In genomic region chr10:79070611-79071534, GRCh38 we compare ENCODE assay signal across 8 cellular contexts. TPM values are rescaled to one million over a fixed set of nuclear protein-coding genes. Genes with fewer than 3 reads are reported as not detected.
DNase-seq lines count a peak whose midpoint lies in the region; ATAC-seq and TF ChIP-seq lines count a peak whose summit lies in the region.

No MANE protein-coding gene starts in this region.

- H3K4me3 Mint-ChIP-seq in CD4-positive, CD25-positive, alpha-beta regulatory T cell, result peak overlapping the region; percentile 80 to 90 (median 84)
- peak overlapping the region; percentile 89 for H3K4me3 Mint-ChIP-seq in central memory CD8-positive, alpha-beta T cell

- H3K9me3 ChIP-seq in CD4-positive, CD25-positive, alpha-beta regulatory T cell (ENCODE audit: control insufficient read depth in 2 of 2, low read length in 2 of 2), result no peaks in the 10 kb centered on the region
- H3K9me3 ChIP-seq in SJCRH30 (replicated peaks), result no peaks in the 10 kb centered on the region
- H3K9me3 ChIP-seq in gastrocnemius medialis, result no peaks in the 10 kb centered on the region

- H3K9me3 Mint-ChIP-seq in CD4-positive, CD25-positive, alpha-beta regulatory T cell, result peaks cover 0 to 2% (median 0%) of the 10 kb centered on the region in 7 donors
- no peaks in the 10 kb centered on the region for H3K9me3 Mint-ChIP-seq in central memory CD8-positive, alpha-beta T cell

- no peaks in the 10 kb centered on the region for H3K27me3 ChIP-seq in CD4-positive, CD25-positive, alpha-beta regulatory T cell (ENCODE audit: control insufficient read depth, insufficient read depth, low read length)
- H3K27me3 ChIP-seq in SJCRH30 (no peaks in the 10 kb centered on the region), gastrocnemius medialis (no peaks in the 10 kb centered on the region)

- no peaks in the 10 kb centered on the region for H3K36me3 ChIP-seq in CD4-positive, CD25-positive, alpha-beta regulatory T cell (ENCODE audit: control insufficient read depth, insufficient read depth, low read length)
- H3K36me3 ChIP-seq in SJCRH30 (no peaks in the 10 kb centered on the region), gastrocnemius medialis (no peaks in the 10 kb centered on the region)

- peak in 1 of 3 donors; percentile 39 for DNase-seq in CD4-positive, CD25-positive, alpha-beta regulatory T cell
- DNase-seq in HT-29 (ENCODE audit: low spot score) (peak; percentile 91), SJCRH30 (peak; percentile 69 to 72), iris pigment epithelial cell (ENCODE audit: low read depth) (peak; percentile 76), gastrocnemius medialis (peak; percentile 97 to 99)
- DNase-seq in central memory CD8-positive, alpha-beta T cell (ENCODE audit: low spot score in 2 of 2), result no peak

- H3K36me3 Mint-ChIP-seq in CD4-positive, CD25-positive, alpha-beta regulatory T cell, result no peaks in the 10 kb centered on the region
- H3K36me3 Mint-ChIP-seq in central memory CD8-positive, alpha-beta T cell (ENCODE audit: insufficient read depth), result peaks cover 5% of the 10 kb centered on the region

- intact Hi-C loops in gastrocnemius medialis (cut with DNase I; ENCODE audit: low total_unique reads), result loop anchor here (1.0 to 5.0 kb wide), 4 partner anchors 42 to 314 kb away; no protein-coding TSS in a partner anchor

- peak in 1 of 5 experiments; percentile 7 for TF ChIP-seq CTCF in gastrocnemius medialis (IDR thresholded peaks at IDR 0.05 in 4 of 5, conservative IDR thresholded peaks at IDR 0.05 in 1 of 5)

- H3K27ac Mint-ChIP-seq in CD4-positive, CD25-positive, alpha-beta regulatory T cell, result peak overlapping the region in 2 of 3 donors; percentile 60 to 71
- H3K27ac Mint-ChIP-seq in central memory CD8-positive, alpha-beta T cell (ENCODE audit: low read depth), result no peak overlapping the region

- no peak overlapping the region for H3K4me3 ChIP-seq in CD4-positive, CD25-positive, alpha-beta regulatory T cell (ENCODE audit: low read depth, low read length)
- peak overlapping the region; percentile 89 for H3K4me3 ChIP-seq in SJCRH30
- H3K4me3 ChIP-seq in gastrocnemius medialis, result peak overlapping the region; percentile 71 to 98 (median 84)

- in situ Hi-C loops in gastrocnemius medialis (cut with MboI; ENCODE audit: low sequenced_read_pairs in 4 of 4), result no loop called here

- TF ChIP-seq POLR2A in gastrocnemius medialis (IDR thresholded peaks at IDR 0.05), result peak; percentile 71 to 77

- ATAC-seq in CD4-positive, CD25-positive, alpha-beta regulatory T cell (ENCODE audit: low read depth in 2 of 2), result no peak
- no peak for ATAC-seq in central memory CD8-positive, alpha-beta T cell (replicated peaks; ENCODE audit: extremely low read depth, poor library complexity, severe bottlenecking)
- ATAC-seq in gastrocnemius medialis (peak; percentile 60), GM18867 (IDR thresholded peaks at IDR 0.05; ENCODE audit: unreplicated experiment) (no peak), GM21381 (IDR thresholded peaks at IDR 0.05; ENCODE audit: unreplicated experiment) (no peak)

- peaks cover 0 to 68% (median 22%) of the 10 kb centered on the region in 4 donors for H3K4me1 Mint-ChIP-seq in CD4-positive, CD25-positive, alpha-beta regulatory T cell
- peaks cover 31% of the 10 kb centered on the region for H3K4me1 Mint-ChIP-seq in central memory CD8-positive, alpha-beta T cell

- peaks cover 37% of the 10 kb centered on the region for H3K4me1 ChIP-seq in CD4-positive, CD25-positive, alpha-beta regulatory T cell (ENCODE audit: control insufficient read depth, insufficient read depth, low read length, poor library complexity, severe bottlenecking)
- peaks cover 33% of the 10 kb centered on the region for H3K4me1 ChIP-seq in SJCRH30
- peaks cover 47 to 51% of the 10 kb centered on the region in 2 donors for H3K4me1 ChIP-seq in gastrocnemius medialis

- H3K27me3 Mint-ChIP-seq in CD4-positive, CD25-positive, alpha-beta regulatory T cell, result peaks cover 13% of the 10 kb centered on the region
- no peaks in the 10 kb centered on the region for H3K27me3 Mint-ChIP-seq in central memory CD8-positive, alpha-beta T cell

- no peak overlapping the region for H3K27ac ChIP-seq in CD4-positive, CD25-positive, alpha-beta regulatory T cell (ENCODE audit: insufficient read depth, low read length, poor library complexity, severe bottlenecking)
- H3K27ac ChIP-seq in SJCRH30, result peak overlapping the region; percentile 49
- H3K27ac ChIP-seq in gastrocnemius medialis, result peak overlapping the region; percentile 93 to 100 (median 98)

RNA-seq across cellular contexts. Expression of gene ZMIZ1, which starts 2.1 kb away (rescaled TPM):
- total RNA-seq in CD4-positive, CD25-positive, alpha-beta regulatory T cell, result 34.8 TPM
- polyA plus RNA-seq in CD4-positive, CD25-positive, alpha-beta regulatory T cell, result 1 to 10 TPM; 1.5 to 2.3 (median 1.9) TPM
- 21.0 and 27.5 TPM in 2 replicates for total RNA-seq in HT-29 (2014; rRNA removed; shearing (Covaris generic))
- 11.5 and 13.6 TPM in 2 replicates for total RNA-seq in SJCRH30 (2014; rRNA removed; shearing (Covaris generic))
- 10 to 100 TPM; 22.7 to 37.5 (median 31.7) TPM for total RNA-seq in gastrocnemius medialis

Comparison
In these comparisons a context has a peak if more than half of its experiments do, and no peak if none do; other contexts are left out.
1. ATAC-seq: peak in gastrocnemius medialis (2 of 2); none in CD4-positive, CD25-positive, alpha-beta regulatory T cell (0 of 2), central memory CD8-positive, alpha-beta T cell (single experiment), GM18867 (single experiment) and GM21381 (single experiment).
2. DNase-seq: peak in HT-29 (single experiment), SJCRH30 (2 of 2), iris pigment epithelial cell (single experiment) and gastrocnemius medialis (2 of 2); none in central memory CD8-positive, alpha-beta T cell (0 of 2).